In genomic region chr7:87876040-87876758, GRCh38 we compare ENCODE assay signal across 8 cellular contexts. TPM values are rescaled to one million over a fixed set of nuclear protein-coding genes. Genes with fewer than 3 reads are reported as not detected.
DNase-seq lines count a peak whose midpoint lies in the region; ATAC-seq and TF ChIP-seq lines count a peak whose summit lies in the region.

Gene DBF4 (plus strand): TSS chr7:87876493. CDS start chr7:87876733, 240 bp downstream.
Gene SLC25A40 (minus strand): TSS chr7:87876360. CDS start chr7:87858727, 17,633 bp downstream.

- H3K36me3 ChIP-seq in breast epithelium (no peaks in the 10 kb centered on the region), skeletal muscle tissue (ENCODE audit: control insufficient read depth in 3 of 3, insufficient read depth in 3 of 3, low read length in 3 of 3) (no peaks in the 10 kb centered on the region)

- H3K9me3 ChIP-seq in AG04450 (ENCODE audit: control insufficient read depth, insufficient read depth, low read length), result peaks cover 1% of the 10 kb centered on the region; the same call in 1 of the 2 replicates
- H3K9me3 ChIP-seq in breast epithelium, result peaks cover 0 to 7% of the 10 kb centered on the region in 2 donors
- no peaks in the 10 kb centered on the region for H3K9me3 ChIP-seq in iPS-18c (ENCODE audit: control insufficient read depth, insufficient read depth, low read length)
- no peaks in the 10 kb centered on the region for H3K9me3 ChIP-seq in skeletal muscle tissue (ENCODE audit: control insufficient read depth in 3 of 3, low read length in 3 of 3)

- TF ChIP-seq POLR2A in breast epithelium (IDR thresholded peaks at IDR 0.05), result no peak

- H3K4me3 ChIP-seq in AG04450 (ENCODE audit: low read depth, low read length) (peak within 1 kb of the TSS; percentile 85), breast epithelium (peak within 1 kb of the TSS; percentile 74 to 96 (median 88)), iPS-18c (ENCODE audit: insufficient read depth, low read depth, low read length) (peak within 1 kb of the TSS; percentile 90), skeletal muscle tissue (ENCODE audit: low read length in 3 of 3) (peak within 1 kb of the TSS; percentile 78 to 87 (median 83))

- DNase-seq in AG04450 (ENCODE audit: low read depth, low spot score), result peak; percentile 78
- DNase-seq in NCI-H2196 treated with DMSO at 0.1 percent for 48 hours (lab: John Stamatoyannopoulos, UW; ENCODE audit: unreplicated experiment), result peak; percentile 96
- peak; percentile 90 to 92 for DNase-seq in breast epithelium (ENCODE audit: low spot score in 2 of 2)

- no peak for TF ChIP-seq CTCF in AG04450 (IDR thresholded peaks at IDR 0.05; ENCODE audit: low read depth, low read length)
- no peak for TF ChIP-seq CTCF in VCaP (conservative IDR thresholded peaks at IDR 0.05)
- no peak for TF ChIP-seq CTCF in breast epithelium (IDR thresholded peaks at IDR 0.05)

- POLR2A ChIA-PET in AG04450 (lab: Yijun Ruan, JAX), result no interaction called here

- peak within 1 kb of the TSS; percentile 90 to 92 (median 90) for H3K9ac ChIP-seq in skeletal muscle tissue (ENCODE audit: low read depth in 1 of 3, low read length in 3 of 3)

- H3K27ac ChIP-seq in AG04450 (ENCODE audit: low read depth, low read length) (peak within 1 kb of the TSS; percentile 94), VCaP (peak within 1 kb of the TSS; percentile 97), breast epithelium (peak within 1 kb of the TSS; percentile 93 to 96), skeletal muscle tissue (ENCODE audit: low read depth, low read length) (peak within 1 kb of the TSS; percentile 90)

- no peaks in the 10 kb centered on the region for H3K27me3 ChIP-seq in AG04450 (ENCODE audit: control insufficient read depth, insufficient read depth, low read length)
- no peaks in the 10 kb centered on the region for H3K27me3 ChIP-seq in breast epithelium
- H3K27me3 ChIP-seq in skeletal muscle tissue (ENCODE audit: control insufficient read depth in 3 of 3, insufficient read depth in 3 of 3, low read length in 3 of 3), result no peaks in the 10 kb centered on the region

- intact Hi-C loops in breast epithelium (cut with DNase I; ENCODE audit: low total_unique reads), result no loop called here

- CTCF ChIA-PET in AG04450 (lab: Charles Lee), result no interaction called here

- H3K4me1 ChIP-seq in breast epithelium, result peaks cover 0 to 10% of the 10 kb centered on the region in 2 donors
- H3K4me1 ChIP-seq in skeletal muscle tissue (ENCODE audit: control insufficient read depth in 3 of 3, insufficient read depth in 3 of 3, low read length in 3 of 3), result peaks cover 4 to 8% (median 4%) of the 10 kb centered on the region in 3 donors

- ATAC-seq in GM18907 (IDR thresholded peaks at IDR 0.05; ENCODE audit: unreplicated experiment) (peak; percentile 94), HG03139 (IDR thresholded peaks at IDR 0.05; ENCODE audit: unreplicated experiment) (peak; percentile 87)

RNA-seq across cellular contexts. Expression of gene DBF4, which starts in this region (rescaled TPM):
- 6.8 and 8.8 TPM in 2 replicates for polyA plus RNA-seq in AG04450 (2011; rRNA removed)
- 1.8 and 3.3 TPM in 2 replicates for polyA minus RNA-seq in AG04450 (2011; rRNA and poly(A)+ RNA removed)
- 10 to 100 TPM; 10.1 to 18.6 (median 15.7) TPM for total RNA-seq in breast epithelium
- 8.4 TPM for total RNA-seq in skeletal muscle tissue

RNA-seq across cellular contexts. Expression of gene SLC25A40, which starts in this region (rescaled TPM):
- 9.3 and 11.8 TPM in 2 replicates for polyA plus RNA-seq in AG04450 (2011; rRNA removed)
- polyA minus RNA-seq in AG04450 (2011; rRNA and poly(A)+ RNA removed), result 2.2 and 4.9 TPM in 2 replicates
- 10 to 100 TPM in 2 of 3 donors, 1 to 10 TPM in 1; 9.8 to 34.1 (median 13.8) TPM for total RNA-seq in breast epithelium
- 7.8 TPM for total RNA-seq in skeletal muscle tissue

Comparison
In these comparisons a context has a peak if more than half of its experiments do, and no peak if none do; other contexts are left out.
1. Peak in every context shown above with its lines: DNase-seq, ATAC-seq, H3K4me3 ChIP-seq and H3K27ac ChIP-seq.